Comparison of ENCODE assay signal across 1 cellular context in genomic region chr6:7604003-7604402, GRCh38.
TF ChIP-seq lines count a peak whose summit lies in the region.

No MANE protein-coding gene starts in this region.

TF ChIP-seq in HepG2, 621 proteins besides CTCF, POLR2A, EP300 and RAD21:
- TF ChIP-seq SUZ12 (IDR thresholded peaks at IDR 0.05; ENCODE audit: low read depth, low read length) (no peak), ZNF781 (CRISPR knock-in tag; IDR thresholded peaks at IDR 0.05; ENCODE audit: borderline replicate concordance, not compliant biosample characterization) (no peak), ZBTB33 (CRISPR knock-in tag; IDR thresholded peaks at IDR 0.05) (peak; percentile 45; the same call in 1 of the 2 replicates), EED (CRISPR knock-in tag; IDR thresholded peaks at IDR 0.05) (no peak)
